7 cellular contexts compared by ENCODE assay signal in genomic region chr12:50055831-50056628, GRCh38. TPM values are rescaled to one million over a fixed set of nuclear protein-coding genes. Genes with fewer than 3 reads are reported as not detected.
DNase-seq lines count a peak whose midpoint lies in the region; TF ChIP-seq lines count a peak whose summit lies in the region.

No MANE protein-coding gene starts in this region.

- no peaks in the 10 kb centered on the region for H3K36me3 ChIP-seq in brain microvascular endothelial cell (replicated peaks)

- no peak overlapping the region for H3K27ac ChIP-seq in brain microvascular endothelial cell

- DNase-seq in M059J (ENCODE audit: low read depth) (peak; percentile 52), T-helper 22 cell (ENCODE audit: low read depth) (peak; percentile 14), brain microvascular endothelial cell (no peak), iris pigment epithelial cell (ENCODE audit: low read depth) (peak; percentile 52), COLO829 (ENCODE audit: low spot score) (no peak)
- DNase-seq in stimulated activated CD4-positive, alpha-beta T cell treated with anti-CD3 and anti-CD28 coated beads, Interleukin-1b, Interleukin-23, amount 100 ng/mL, for 48 hours = peak; percentile 55

- in situ Hi-C loops in brain microvascular endothelial cell (cut with HindIII; ENCODE audit: low pct_ligation_motif_present, low sequenced_read_pairs) = no loop called here

- H3K4me3 ChIP-seq in brain microvascular endothelial cell (ENCODE audit: low read depth, low read length) = no peak overlapping the region

- TF ChIP-seq CTCF in GM12873 (IDR thresholded peaks at IDR 0.05; ENCODE audit: insufficient read depth, low read depth, low read length, missing control alignments) (peak; percentile 99), brain microvascular endothelial cell (IDR thresholded peaks at IDR 0.05; ENCODE audit: low read depth, low read length, missing control alignments) (peak; percentile 99)

- peaks cover 16% of the 10 kb centered on the region for H3K27me3 ChIP-seq in brain microvascular endothelial cell (replicated peaks)

RNA-seq across cellular contexts. Expression of gene ASIC1, which starts 1.4 kb away (rescaled TPM):
- total RNA-seq in M059J (2014; rRNA removed; shearing (Covaris generic)) = 0.69 and 4.2 TPM in 2 replicates

RNA-seq across cellular contexts. Expression of gene SMARCD1, which starts 29.1 kb away (rescaled TPM):
- total RNA-seq in M059J (2014; rRNA removed; shearing (Covaris generic)) = 48.7 and 52.9 TPM in 2 replicates

RNA-seq across cellular contexts. Expression of gene RACGAP1, which starts 30.7 kb away (rescaled TPM):
- 113 and 137 TPM in 2 replicates for total RNA-seq in M059J (2014; rRNA removed; shearing (Covaris generic))

RNA-seq across cellular contexts. Expression of gene GPD1, which starts 47.8 kb away (rescaled TPM):
- 0.20 TPM in 1 of 2 replicates, not detected in the other for total RNA-seq in M059J (2014; rRNA removed; shearing (Covaris generic))

RNA-seq across cellular contexts. Expression of gene COX14, which starts 56.0 kb away (rescaled TPM):
- total RNA-seq in M059J (2014; rRNA removed; shearing (Covaris generic)) = 67.6 and 72.0 TPM in 2 replicates

Comparison
In these comparisons a context has a peak if more than half of its experiments do, and no peak if none do; other contexts are left out.
1. DNase-seq: peak in M059J (single experiment), T-helper 22 cell (single experiment), iris pigment epithelial cell (single experiment) and stimulated activated CD4-positive, alpha-beta T cell treated with anti-CD3 and anti-CD28 coated beads, Interleukin-1b, Interleukin-23, amount 100 ng/mL, for 48 hours (single experiment); none in brain microvascular endothelial cell (single experiment) and COLO829 (single experiment).